ENCODE assay signal across 13 cellular contexts in genomic region chr17:8744086-8744781, GRCh38. TPM values are rescaled to one million over a fixed set of nuclear protein-coding genes. Genes with fewer than 3 reads are reported as not detected.
DNase-seq lines count a peak whose midpoint lies in the region; ATAC-seq and TF ChIP-seq lines count a peak whose summit lies in the region.
"Had no signal": no experiment of that assay in that cellular context is flagged by ENCODE, and none has a peak within 500 bp of the region (broad histone marks: within the 10 kb centered on the region; RNA-seq: fewer than 3 reads in every experiment).

No MANE protein-coding gene starts in this region.

- peak overlapping the region; percentile 35 for H3K4me3 Mint-ChIP-seq in activated naive CD4-positive, alpha-beta T cell treated with anti-CD3 and anti-CD28 coated beads for 36 hours
- peak overlapping the region; percentile 48 for H3K4me3 Mint-ChIP-seq in activated CD4-positive, alpha-beta memory T cell treated with anti-CD3 and anti-CD28 coated beads, Interleukin-2, amount 10 ng/mL, durations not matched to agents 7 days and 5 days

- peaks cover 17% of the 10 kb centered on the region for H3K4me1 Mint-ChIP-seq in activated naive CD4-positive, alpha-beta T cell treated with anti-CD3 and anti-CD28 coated beads for 36 hours (ENCODE audit: low read depth)
- H3K4me1 Mint-ChIP-seq in activated CD4-positive, alpha-beta memory T cell treated with anti-CD3 and anti-CD28 coated beads, Interleukin-2, amount 10 ng/mL, durations not matched to agents 7 days and 5 days, result peaks cover 24% of the 10 kb centered on the region

- POLR2A ChIA-PET in activated CD4-positive, alpha-beta memory T cell treated with anti-CD3 and anti-CD28 coated beads, Interleukin-2, amount 10 ng/mL, durations not matched to agents 7 days and 5 days (lab: Charles Lee), result no interaction called here

- H3K4me3 ChIP-seq in thoracic aorta, result no peak overlapping the region

- no peak overlapping the region for H3K27ac Mint-ChIP-seq in activated naive CD4-positive, alpha-beta T cell treated with anti-CD3 and anti-CD28 coated beads for 36 hours
- H3K27ac Mint-ChIP-seq in activated naive CD4-positive, alpha-beta T cell treated with anti-CD3 and anti-CD28 coated beads, Interleukin-2, amount 50 U/mL, for 72 hours, result peak overlapping the region in 1 of 2 donors; percentile 88
- H3K27ac Mint-ChIP-seq in activated CD4-positive, alpha-beta memory T cell treated with anti-CD3 and anti-CD28 coated beads, Interleukin-2, amount 10 ng/mL, durations not matched to agents 7 days and 5 days, result peak overlapping the region; percentile 54

- peaks cover 0 to 17% of the 10 kb centered on the region in 2 donors for H3K4me1 ChIP-seq in thoracic aorta (ENCODE audit: control insufficient read depth in 1 of 2, low read depth in 2 of 2)

- H3K9me3 Mint-ChIP-seq in activated naive CD4-positive, alpha-beta T cell treated with anti-CD3 and anti-CD28 coated beads for 36 hours, result peaks cover 5% of the 10 kb centered on the region
- no peaks in the 10 kb centered on the region for H3K9me3 Mint-ChIP-seq in activated naive CD4-positive, alpha-beta T cell treated with anti-CD3 and anti-CD28 coated beads, Interleukin-2, amount 50 U/mL, for 72 hours
- H3K9me3 Mint-ChIP-seq in activated CD4-positive, alpha-beta memory T cell treated with anti-CD3 and anti-CD28 coated beads, Interleukin-2, amount 10 ng/mL, durations not matched to agents 7 days and 5 days, result no peaks in the 10 kb centered on the region

- no peaks in the 10 kb centered on the region for H3K27me3 Mint-ChIP-seq in activated naive CD4-positive, alpha-beta T cell treated with anti-CD3 and anti-CD28 coated beads for 36 hours (ENCODE audit: low read depth)
- H3K27me3 Mint-ChIP-seq in activated CD4-positive, alpha-beta memory T cell treated with anti-CD3 and anti-CD28 coated beads, Interleukin-2, amount 10 ng/mL, durations not matched to agents 7 days and 5 days, result peaks cover 5% of the 10 kb centered on the region

- ATAC-seq in activated naive CD4-positive, alpha-beta T cell treated with anti-CD3 and anti-CD28 coated beads, Interleukin-2, amount 50 U/mL, for 72 hours, result no peak
- ATAC-seq in thoracic aorta (ENCODE audit: insufficient number of reproducible peaks, low FRiP score, low read depth), result no peak
- ATAC-seq in HG02938 (IDR thresholded peaks at IDR 0.05; ENCODE audit: unreplicated experiment), result no peak
- ATAC-seq: sciatic nerve had no signal

- DNase-seq in activated naive CD4-positive, alpha-beta T cell treated with anti-CD3 and anti-CD28 coated beads for 36 hours, result no peak
- no peak for DNase-seq in activated naive CD4-positive, alpha-beta T cell treated with anti-CD3 and anti-CD28 coated beads, Interleukin-2, amount 50 U/mL, for 72 hours (ENCODE audit: low spot score in 2 of 2)
- no peak for DNase-seq in activated CD4-positive, alpha-beta memory T cell treated with anti-CD3 and anti-CD28 coated beads, Interleukin-2, amount 10 ng/mL, durations not matched to agents 7 days and 5 days
- DNase-seq in left kidney (ENCODE audit: low read depth, low spot score) (peak; percentile 18), thoracic aorta (ENCODE audit: low spot score) (no peak), NCI-H2107 (lab: John Stamatoyannopoulos, UW) (no peak), activated gamma-delta T cell (lab: John Stamatoyannopoulos, UW) (no peak)
- DNase-seq: hippocampal formation, left cardiac atrium, MV-4-11, T1000 had no signal

- intact Hi-C loops in activated naive CD4-positive, alpha-beta T cell treated with anti-CD3 and anti-CD28 coated beads for 36 hours (cut with micrococcal nuclease), result loop anchor here (2.0 kb wide), 1 partner anchor 625 kb away; the partner anchor contains the start of gene ALOXE3

- TF ChIP-seq CTCF in thoracic aorta (IDR thresholded peaks at IDR 0.05), result no peak

- no peaks in the 10 kb centered on the region for H3K27me3 ChIP-seq in thoracic aorta (replicated peaks; ENCODE audit: insufficient read depth)

- no peaks in the 10 kb centered on the region for H3K9me3 ChIP-seq in thoracic aorta

- CTCF ChIA-PET in activated naive CD4-positive, alpha-beta T cell treated with anti-CD3 and anti-CD28 coated beads for 36 hours (lab: Charles Lee), result no interaction called here
- CTCF ChIA-PET in activated CD4-positive, alpha-beta memory T cell treated with anti-CD3 and anti-CD28 coated beads, Interleukin-2, amount 10 ng/mL, durations not matched to agents 7 days and 5 days (lab: Charles Lee), result no interaction called here

- peak overlapping the region; percentile 82 to 84 for H3K27ac ChIP-seq in thoracic aorta

- H3K36me3 ChIP-seq in thoracic aorta, result no peaks in the 10 kb centered on the region

- no peaks in the 10 kb centered on the region for H3K36me3 Mint-ChIP-seq in activated naive CD4-positive, alpha-beta T cell treated with anti-CD3 and anti-CD28 coated beads for 36 hours (ENCODE audit: low read depth)
- no peaks in the 10 kb centered on the region for H3K36me3 Mint-ChIP-seq in activated naive CD4-positive, alpha-beta T cell treated with anti-CD3 and anti-CD28 coated beads, Interleukin-2, amount 50 U/mL, for 72 hours
- no peaks in the 10 kb centered on the region for H3K36me3 Mint-ChIP-seq in activated CD4-positive, alpha-beta memory T cell treated with anti-CD3 and anti-CD28 coated beads, Interleukin-2, amount 10 ng/mL, durations not matched to agents 7 days and 5 days (ENCODE audit: low read depth)

RNA-seq across cellular contexts. Expression of gene CCDC42, which starts 0.4 kb away (rescaled TPM):
- total RNA-seq in activated naive CD4-positive, alpha-beta T cell treated with anti-CD3 and anti-CD28 coated beads for 36 hours, result not detected
- not detected for total RNA-seq in activated naive CD4-positive, alpha-beta T cell treated with anti-CD3 and anti-CD28 coated beads, Interleukin-2, amount 50 U/mL, for 72 hours
- under 1 TPM; 0.28 to 0.45 TPM for total RNA-seq in activated CD4-positive, alpha-beta memory T cell treated with anti-CD3 and anti-CD28 coated beads, Interleukin-2, amount 10 ng/mL, durations not matched to agents 7 days and 5 days
- total RNA-seq in thoracic aorta, result not detected
- total RNA-seq: left cardiac atrium, sciatic nerve had no signal

RNA-seq across cellular contexts. Expression of gene SPDYE4, which starts 14.1 kb away (rescaled TPM):
- total RNA-seq in activated naive CD4-positive, alpha-beta T cell treated with anti-CD3 and anti-CD28 coated beads for 36 hours, result not detected
- not detected for total RNA-seq in activated naive CD4-positive, alpha-beta T cell treated with anti-CD3 and anti-CD28 coated beads, Interleukin-2, amount 50 U/mL, for 72 hours
- total RNA-seq in activated CD4-positive, alpha-beta memory T cell treated with anti-CD3 and anti-CD28 coated beads, Interleukin-2, amount 10 ng/mL, durations not matched to agents 7 days and 5 days, result not detected
- total RNA-seq in thoracic aorta, result not detected
- total RNA-seq: left cardiac atrium, sciatic nerve had no signal

RNA-seq across cellular contexts. Expression of gene MFSD6L, which starts 54.9 kb away (rescaled TPM):
- total RNA-seq in activated naive CD4-positive, alpha-beta T cell treated with anti-CD3 and anti-CD28 coated beads for 36 hours, result not detected
- under 1 TPM; 0.16 to 0.62 TPM for total RNA-seq in activated naive CD4-positive, alpha-beta T cell treated with anti-CD3 and anti-CD28 coated beads, Interleukin-2, amount 50 U/mL, for 72 hours
- under 1 TPM in 1 of 2 experiments, not detected in 1; 0.13 TPM for total RNA-seq in activated CD4-positive, alpha-beta memory T cell treated with anti-CD3 and anti-CD28 coated beads, Interleukin-2, amount 10 ng/mL, durations not matched to agents 7 days and 5 days
- total RNA-seq in thoracic aorta, result under 1 TPM in 1 of 2 donors, not detected in 1; 0.27 TPM
- total RNA-seq: left cardiac atrium, sciatic nerve had no signal
